Comparison of ENCODE assay signal across 29 cellular contexts in the genomic region with DNA sequence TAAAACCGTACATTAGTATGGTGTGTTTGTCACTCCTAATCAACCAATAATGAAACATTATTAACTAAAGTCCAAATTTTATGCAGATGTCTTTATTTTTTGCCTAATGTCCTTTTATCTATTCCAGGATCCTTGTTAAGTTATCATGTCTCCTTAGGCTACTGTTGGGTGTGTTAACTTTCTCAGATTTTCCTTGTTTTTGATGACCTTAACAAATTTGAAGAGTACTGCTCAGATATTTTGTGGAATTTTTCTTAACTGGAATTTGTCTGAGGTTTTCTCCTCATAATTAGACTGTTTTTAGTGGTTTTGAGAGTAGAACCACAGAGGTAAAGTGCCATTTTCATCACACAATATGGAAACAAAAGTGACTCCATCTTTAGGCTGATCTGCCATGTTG.
"Had no signal": no experiment of that assay in that cellular context is flagged by ENCODE, and none has a peak within 500 bp of the region (broad histone marks: within the 10 kb centered on the region; RNA-seq: fewer than 3 reads in every experiment).

No MANE protein-coding gene starts in this region.

- H3K4me1 Mint-ChIP-seq: stimulated activated effector memory CD8-positive, alpha-beta T cell treated with anti-CD3 and anti-CD28 coated beads, Interleukin-12 subunit alpha, Interleukin-12 subunit beta, amount 100 ng/mL, for 72 hours; stimulated activated memory B cell treated with anti-CD40 and anti-IgM and Interleukin-4, amounts not matched to agents 10 μg/mL and 1 μg/mL and 100 μg/mL, for 72 hours; stimulated activated naive B cell treated with anti-CD40 and anti-IgM and Interleukin-4, amounts not matched to agents 10 μg/mL and 1 μg/mL and 100 μg/mL, for 72 hours; stimulated activated naive CD8-positive, alpha-beta T cell treated with anti-CD3 and anti-CD28 coated beads, Interleukin-15, amount 100 ng/mL, for 72 hours had no signal

- H3K9me3 Mint-ChIP-seq: type B pancreatic cell had no signal

- H3K27me3 Mint-ChIP-seq: stimulated activated memory B cell treated with anti-CD40 and anti-IgM and Interleukin-4, amounts not matched to agents 10 μg/mL and 1 μg/mL and 100 μg/mL, for 72 hours; stimulated activated naive B cell treated with anti-CD40 and anti-IgM and Interleukin-4, amounts not matched to agents 10 μg/mL and 1 μg/mL and 100 μg/mL, for 72 hours; stimulated activated naive CD8-positive, alpha-beta T cell treated with anti-CD3 and anti-CD28 coated beads, Interleukin-15, amount 100 ng/mL, for 72 hours; stimulated activated naive CD8-positive, alpha-beta T cell treated with anti-CD3 and anti-CD28 coated beads, Interleukin-15, Interleukin-2, amounts not matched to agents 100 ng/mL and 50 ng/mL, for 24 hours; type B pancreatic cell had no signal

- H3K27me3 ChIP-seq: stomach, suprapubic skin, testis, thyroid gland, tibial artery, tibial nerve, transverse colon, upper lobe of left lung, upper lobe of right lung, uterus, vagina had no signal

- H3K36me3 Mint-ChIP-seq: stimulated activated effector memory CD8-positive, alpha-beta T cell treated with anti-CD3 and anti-CD28 coated beads, Interleukin-12 subunit alpha, Interleukin-12 subunit beta, amount 100 ng/mL, for 72 hours; stimulated activated memory B cell treated with anti-CD40 and anti-IgM and Interleukin-4, amounts not matched to agents 10 μg/mL and 1 μg/mL and 100 μg/mL, for 72 hours; stimulated activated naive B cell treated with anti-CD40 and anti-IgM and Interleukin-4, amounts not matched to agents 10 μg/mL and 1 μg/mL and 100 μg/mL, for 72 hours; type B pancreatic cell had no signal

- H3K4me1 ChIP-seq: stomach, suprapubic skin, testis, thyroid gland, tibial nerve, transverse colon, upper lobe of left lung, upper lobe of right lung, uterus, vagina had no signal

- H3K4me3 Mint-ChIP-seq: stimulated activated effector memory CD8-positive, alpha-beta T cell treated with anti-CD3 and anti-CD28 coated beads, Interleukin-12 subunit alpha, Interleukin-12 subunit beta, amount 100 ng/mL, for 72 hours; stimulated activated memory B cell treated with anti-CD40 and anti-IgM and Interleukin-4, amounts not matched to agents 10 μg/mL and 1 μg/mL and 100 μg/mL, for 72 hours; stimulated activated naive B cell treated with anti-CD40 and anti-IgM and Interleukin-4, amounts not matched to agents 10 μg/mL and 1 μg/mL and 100 μg/mL, for 72 hours; stimulated activated naive CD8-positive, alpha-beta T cell treated with anti-CD3 and anti-CD28 coated beads, Interleukin-15, amount 100 ng/mL, for 72 hours; stimulated activated naive CD8-positive, alpha-beta T cell treated with anti-CD3 and anti-CD28 coated beads, Interleukin-15, Interleukin-2, amounts not matched to agents 100 ng/mL and 50 ng/mL, for 24 hours; type B pancreatic cell had no signal

- H3K4me3 ChIP-seq: stomach, suprapubic skin, testis, thoracic aorta, thyroid gland, tibial artery, tibial nerve, transverse colon, upper lobe of left lung, upper lobe of right lung, uterus, vagina had no signal

- H3K9me3 ChIP-seq: stomach, suprapubic skin, testis, thoracic aorta, thyroid gland, tibial artery, tibial nerve, transverse colon, upper lobe of left lung, upper lobe of right lung, uterus, vagina had no signal

- H3K27ac Mint-ChIP-seq: stimulated activated effector memory CD8-positive, alpha-beta T cell treated with anti-CD3 and anti-CD28 coated beads, Interleukin-12 subunit alpha, Interleukin-12 subunit beta, amount 100 ng/mL, for 72 hours; stimulated activated memory B cell treated with anti-CD40 and anti-IgM and Interleukin-4, amounts not matched to agents 10 μg/mL and 1 μg/mL and 100 μg/mL, for 72 hours; stimulated activated naive B cell treated with anti-CD40 and anti-IgM and Interleukin-4, amounts not matched to agents 10 μg/mL and 1 μg/mL and 100 μg/mL, for 72 hours; stimulated activated naive CD8-positive, alpha-beta T cell treated with anti-CD3 and anti-CD28 coated beads, Interleukin-15, amount 100 ng/mL, for 72 hours; stimulated activated naive CD8-positive, alpha-beta T cell treated with anti-CD3 and anti-CD28 coated beads, Interleukin-15, Interleukin-2, amounts not matched to agents 100 ng/mL and 50 ng/mL, for 24 hours; type B pancreatic cell had no signal

- ATAC-seq: stimulated activated effector memory CD8-positive, alpha-beta T cell treated with anti-CD3 and anti-CD28 coated beads, Interleukin-12 subunit alpha, Interleukin-12 subunit beta, amount 100 ng/mL, for 72 hours; stimulated activated memory B cell treated with anti-CD40 and anti-IgM and Interleukin-4, amounts not matched to agents 10 μg/mL and 1 μg/mL and 100 μg/mL, for 72 hours; stimulated activated naive B cell treated with anti-CD40 and anti-IgM and Interleukin-4, amounts not matched to agents 10 μg/mL and 1 μg/mL and 100 μg/mL, for 72 hours; stimulated activated naive CD8-positive, alpha-beta T cell treated with anti-CD3 and anti-CD28 coated beads, Interleukin-15, amount 100 ng/mL, for 72 hours; stimulated activated naive CD8-positive, alpha-beta T cell treated with anti-CD3 and anti-CD28 coated beads, Interleukin-15, Interleukin-2, amounts not matched to agents 100 U/mL and 50 U/mL, for 24 hours; upper lobe of right lung had no signal

- H3K36me3 ChIP-seq: stomach, suprapubic skin, thoracic aorta, thyroid gland, tibial artery, tibial nerve, transverse colon, upper lobe of left lung, upper lobe of right lung, uterus, vagina had no signal

- H3K27ac ChIP-seq: stomach, suprapubic skin, testis, thoracic aorta, thyroid gland, tibial artery, tibial nerve, transverse colon, upper lobe of left lung, upper lobe of right lung, uterus, vagina had no signal

- DNase-seq: stimulated activated CD4-positive, alpha-beta T cell treated with anti-CD3 and anti-CD28 coated beads, Interleukin-2, amount 100 ng/mL, for 48 hours; stimulated activated CD4-positive, alpha-beta T cell treated with anti-CD3 and anti-CD28 coated beads, Interleukin-4, amount 100 ng/mL, for 1 hour; stimulated activated CD4-positive, alpha-beta T cell treated with anti-CD3 and anti-CD28 coated beads, Interleukin-4, amount 100 ng/mL, for 24 hours; stimulated activated CD4-positive, alpha-beta T cell treated with anti-CD3 and anti-CD28 coated beads, Interleukin-4, amount 100 ng/mL, for 4 hours; stimulated activated CD8-positive, alpha-beta memory T cell treated with anti-CD3 and anti-CD28 coated beads, Interleukin-4, amount 100 ng/mL, for 48 hours; stimulated activated naive B cell treated with anti-CD40 and anti-IgM and Interleukin-4, amounts not matched to agents 10 μg/mL and 1 μg/mL and 100 μg/mL, for 72 hours; stimulated activated naive CD4-positive, alpha-beta T cell; stimulated activated naive CD4-positive, alpha-beta T cell treated with Interleukin-2 at 50 U/mL for 16 hours; stimulated activated naive CD8-positive, alpha-beta T cell treated with anti-CD3 and anti-CD28 coated beads, Interleukin-15, amount 100 ng/mL, for 72 hours; stimulated activated naive CD8-positive, alpha-beta T cell treated with anti-CD3 and anti-CD28 coated beads, Interleukin-15, Interleukin-2, amounts not matched to agents 100 U/mL and 50 U/mL, for 24 hours; stomach; substantia nigra; testis; thyroid gland; tibial artery; transverse colon; trophoblast cell; upper lobe of left lung; upper lobe of right lung; uterus had no signal

- FAIRE-seq: urothelium cell line had no signal
